13 cellular contexts compared by ENCODE assay signal in genomic region chr10:48672596-48673255, GRCh38. TPM values are rescaled to one million over a fixed set of nuclear protein-coding genes. Genes with fewer than 3 reads are reported as not detected.
DNase-seq lines count a peak whose midpoint lies in the region; ATAC-seq and TF ChIP-seq lines count a peak whose summit lies in the region.
"Had no signal": no experiment of that assay in that cellular context is flagged by ENCODE, and none has a peak within 500 bp of the region (broad histone marks: within the 10 kb centered on the region; RNA-seq: fewer than 3 reads in every experiment).

No MANE protein-coding gene starts in this region.

- peak; percentile 18 for DNase-seq in right atrium auricular region (ENCODE audit: low spot score)
- no peak for DNase-seq in heart right ventricle
- DNase-seq in T-cell: no peak
- no peak for DNase-seq in ureter (ENCODE audit: low spot score)
- DNase-seq in AG08395 (ENCODE audit: low spot score): no peak
- no peak for DNase-seq in NCI-H69 (lab: John Stamatoyannopoulos, UW)
- DNase-seq: dermis blood vessel endothelial cell, H9, NCI-H1092, NCI-H510A had no signal

- H3K9me3 ChIP-seq in right atrium auricular region: peaks cover 0 to 4% of the 10 kb centered on the region in 2 donors
- peaks cover 0 to 17% (median 6%) of the 10 kb centered on the region in 11 donors for H3K9me3 ChIP-seq in heart right ventricle
- H3K9me3 ChIP-seq: thoracic aorta had no signal

- peaks cover 0 to 5% (median under 1%) of the 10 kb centered on the region in 3 donors for H3K9me3 Mint-ChIP-seq in T-cell

- H3K4me3 ChIP-seq in right atrium auricular region (no peak overlapping the region), heart right ventricle (no peak overlapping the region)
- H3K4me3 ChIP-seq: thoracic aorta had no signal

- H3K4me3 Mint-ChIP-seq in T-cell: no peak overlapping the region

- H3K4me1 Mint-ChIP-seq in T-cell: peaks cover 0 to 2% (median 0%) of the 10 kb centered on the region in 3 donors

- peaks cover 5 to 12% of the 10 kb centered on the region in 2 donors for H3K27me3 Mint-ChIP-seq in T-cell

- intact Hi-C loops in heart right ventricle (cut with DNase I): no loop called here

- no peak for TF ChIP-seq CTCF in right atrium auricular region (IDR thresholded peaks at IDR 0.05)
- no peak for TF ChIP-seq CTCF in heart right ventricle (IDR thresholded peaks at IDR 0.05)

- H3K27ac ChIP-seq in right atrium auricular region (no peak overlapping the region), heart right ventricle (no peak overlapping the region)
- H3K27ac ChIP-seq: thoracic aorta had no signal

- H3K27ac Mint-ChIP-seq in T-cell: peak overlapping the region in 1 of 2 donors; percentile 8
- H3K27ac Mint-ChIP-seq: H9 had no signal

- H3K36me3 Mint-ChIP-seq in T-cell: no peaks in the 10 kb centered on the region

- WGBS in heart right ventricle, 2 donors: 83 to 85% methylated on average over 9 of the region's 9 CpGs

- CTCF ChIA-PET in T-cell (lab: Charles Lee): no interaction called here

- ATAC-seq in heart right ventricle (no peak), GM21723 (IDR thresholded peaks at IDR 0.05; ENCODE audit: unreplicated experiment) (peak; percentile 24), HG03521 (IDR thresholded peaks at IDR 0.05; ENCODE audit: unreplicated experiment) (peak; percentile 26), T-cell (replicated peaks in 1 of 4) (no peak)

- POLR2A ChIA-PET in T-cell (lab: Charles Lee): no interaction called here

- H3K36me3 ChIP-seq in right atrium auricular region (no peaks in the 10 kb centered on the region), heart right ventricle (no peaks in the 10 kb centered on the region)
- H3K36me3 ChIP-seq: thoracic aorta had no signal

- H3K27me3 ChIP-seq in right atrium auricular region (no peaks in the 10 kb centered on the region), heart right ventricle (no peaks in the 10 kb centered on the region)

- H3K4me1 ChIP-seq in right atrium auricular region: no peaks in the 10 kb centered on the region
- H3K4me1 ChIP-seq in heart right ventricle: peaks cover 0 to 13% (median 0%) of the 10 kb centered on the region in 9 donors

RNA-seq across cellular contexts. Expression of gene WDFY4, which starts 11.9 kb away (rescaled TPM):
- total RNA-seq in right atrium auricular region: 1 to 10 TPM in 1 of 2 donors, under 1 TPM in 1; 0.70 to 2.0 TPM
- total RNA-seq in heart right ventricle: 1 to 10 TPM in 5 of 10 donors, under 1 TPM in 5; 0.66 to 7.4 (median 1.0) TPM
- under 1 TPM; 0.59 to 0.83 TPM for polyA plus RNA-seq in heart right ventricle
- total RNA-seq in T-cell: 10 to 100 TPM in 1 of 5 donors, 1 to 10 TPM in 4; 2.6 to 15.5 (median 4.2) TPM
- 7.0 TPM for total RNA-seq in ureter
- total RNA-seq: H9 had no signal

Comparison
In these comparisons a context has a peak if more than half of its experiments do, and no peak if none do; other contexts are left out.
1. ATAC-seq: peak in GM21723 (single experiment) and HG03521 (single experiment); none in heart right ventricle (0 of 8) and T-cell (0 of 4).